In the genomic region with DNA sequence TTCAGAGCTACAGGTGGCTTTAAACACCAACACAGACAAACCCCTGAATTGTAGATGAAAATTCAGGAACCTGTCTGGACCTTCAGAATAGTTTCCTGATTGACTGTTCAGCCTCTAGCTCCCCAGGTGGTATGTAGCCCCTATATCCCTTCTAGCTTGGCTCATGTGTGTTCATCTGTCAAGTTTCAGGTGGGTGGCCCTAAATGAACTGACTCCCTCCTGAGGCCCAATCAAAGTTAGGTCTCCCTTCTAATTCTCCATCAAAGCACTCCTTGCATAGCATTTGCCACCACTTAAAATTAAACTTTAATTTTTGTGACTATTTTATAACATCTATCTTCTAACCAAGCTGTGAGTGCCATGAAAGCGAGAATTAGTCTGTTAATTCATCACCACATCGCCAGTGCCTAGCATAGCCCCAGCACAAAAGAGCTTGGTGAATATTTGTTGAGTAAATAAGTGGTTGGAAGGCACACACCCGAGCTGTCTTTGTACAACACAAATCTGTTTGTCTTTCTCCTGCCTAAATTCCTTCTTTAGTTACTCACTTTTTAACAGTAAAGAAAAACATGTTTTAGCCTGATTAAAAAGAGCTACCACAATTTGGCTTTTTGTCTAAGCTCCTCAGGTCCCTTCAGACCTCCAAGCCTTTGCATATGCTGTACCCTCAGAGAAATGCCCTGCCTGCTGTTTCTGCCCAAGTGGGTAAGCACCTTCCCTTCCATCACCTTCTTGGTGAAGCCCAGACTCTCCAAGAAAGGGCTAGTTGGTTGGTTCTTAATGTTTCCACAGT, we compare ENCODE assay signal across 1 cellular context.
TF ChIP-seq lines count a peak whose summit lies in the region.

No MANE protein-coding gene starts in this region.

TF ChIP-seq in HepG2, 621 proteins besides CTCF, POLR2A, EP300 and RAD21 (continued from another document and continues in another):
- TF ChIP-seq, protein P1, sequence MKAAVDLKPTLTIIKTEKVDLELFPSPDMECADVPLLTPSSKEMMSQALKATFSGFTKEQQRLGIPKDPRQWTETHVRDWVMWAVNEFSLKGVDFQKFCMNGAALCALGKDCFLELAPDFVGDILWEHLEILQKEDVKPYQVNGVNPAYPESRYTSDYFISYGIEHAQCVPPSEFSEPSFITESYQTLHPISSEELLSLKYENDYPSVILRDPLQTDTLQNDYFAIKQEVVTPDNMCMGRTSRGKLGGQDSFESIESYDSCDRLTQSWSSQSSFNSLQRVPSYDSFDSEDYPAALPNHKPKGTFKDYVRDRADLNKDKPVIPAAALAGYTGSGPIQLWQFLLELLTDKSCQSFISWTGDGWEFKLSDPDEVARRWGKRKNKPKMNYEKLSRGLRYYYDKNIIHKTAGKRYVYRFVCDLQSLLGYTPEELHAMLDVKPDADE (CRISPR knock-in tag; IDR thresholded peaks at IDR 0.05) = no peak
- TF ChIP-seq, protein P2, sequence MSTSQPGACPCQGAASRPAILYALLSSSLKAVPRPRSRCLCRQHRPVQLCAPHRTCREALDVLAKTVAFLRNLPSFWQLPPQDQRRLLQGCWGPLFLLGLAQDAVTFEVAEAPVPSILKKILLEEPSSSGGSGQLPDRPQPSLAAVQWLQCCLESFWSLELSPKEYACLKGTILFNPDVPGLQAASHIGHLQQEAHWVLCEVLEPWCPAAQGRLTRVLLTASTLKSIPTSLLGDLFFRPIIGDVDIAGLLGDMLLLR (CRISPR knock-in tag; IDR thresholded peaks at IDR 0.05) = no peak
- TF ChIP-seq NFKB2 (CRISPR knock-in tag; IDR thresholded peaks at IDR 0.05; ENCODE audit: borderline replicate concordance) (no peak), ZNF460 (CRISPR knock-in tag; IDR thresholded peaks at IDR 0.05; ENCODE audit: borderline replicate concordance) (no peak), MEF2D (CRISPR knock-in tag; IDR thresholded peaks at IDR 0.05) (no peak), ZNF768 (CRISPR knock-in tag; IDR thresholded peaks at IDR 0.05) (no peak), ZSCAN20 (CRISPR knock-in tag; IDR thresholded peaks at IDR 0.05; ENCODE audit: borderline replicate concordance) (no peak), ZC3H13 (CRISPR knock-in tag; IDR thresholded peaks at IDR 0.05) (no peak), ARNT2 (CRISPR knock-in tag; IDR thresholded peaks at IDR 0.05; ENCODE audit: low read depth) (no peak), HOXA9 (CRISPR knock-in tag; IDR thresholded peaks at IDR 0.05; ENCODE audit: borderline replicate concordance) (no peak), AGO1 (IDR thresholded peaks at IDR 0.05; ENCODE audit: low read depth, low read length, poor library complexity, severe bottlenecking) (no peak), ZFAT (CRISPR knock-in tag; conservative IDR thresholded peaks at IDR 0.05) (no peak), ZNF746 (CRISPR knock-in tag; IDR thresholded peaks at IDR 0.05) (no peak), AGO2 (optimal IDR thresholded peaks at IDR 0.05; ENCODE audit: low read depth, low read length) (no peak), MTF1 (CRISPR knock-in tag; IDR thresholded peaks at IDR 0.05) (no peak), CREM (IDR thresholded peaks at IDR 0.05) (peak; percentile 42; the same call in 1 of the 2 replicates), CREM (CRISPR knock-in tag; IDR thresholded peaks at IDR 0.05) (no peak), ZNF17 (CRISPR knock-in tag; IDR thresholded peaks at IDR 0.05) (no peak), ZNF44 (CRISPR knock-in tag; IDR thresholded peaks at IDR 0.05) (no peak), CENPX (CRISPR knock-in tag; IDR thresholded peaks at IDR 0.05) (no peak), TAF15 (IDR thresholded peaks at IDR 0.05; ENCODE audit: low read depth, low read length, poor library complexity, severe bottlenecking) (no peak), HES4 (CRISPR knock-in tag; IDR thresholded peaks at IDR 0.05; ENCODE audit: borderline replicate concordance) (no peak), ZNF615 (CRISPR knock-in tag; IDR thresholded peaks at IDR 0.05; ENCODE audit: borderline replicate concordance) (no peak), HIVEP1 (CRISPR knock-in tag; IDR thresholded peaks at IDR 0.05) (no peak), ZNF383 (CRISPR knock-in tag; IDR thresholded peaks at IDR 0.05; ENCODE audit: borderline replicate concordance) (no peak), AKAP8 (CRISPR knock-in tag; IDR thresholded peaks at IDR 0.05) (no peak), FOXA1 (IDR thresholded peaks at IDR 0.05) (peak; percentile 77), FOXA1 (CRISPR knock-in tag; IDR thresholded peaks at IDR 0.05) (peak; percentile 87), ZZZ3 (CRISPR knock-in tag; IDR thresholded peaks at IDR 0.05; ENCODE audit: borderline replicate concordance) (no peak), ZNF33B (CRISPR knock-in tag; IDR thresholded peaks at IDR 0.05) (no peak), TARDBP (CRISPR knock-in tag; IDR thresholded peaks at IDR 0.05) (no peak), SAFB2 (CRISPR knock-in tag; IDR thresholded peaks at IDR 0.05; ENCODE audit: borderline replicate concordance, low read depth) (no peak), FOXK1 (CRISPR knock-in tag; IDR thresholded peaks at IDR 0.05; ENCODE audit: borderline replicate concordance, low read depth) (peak; percentile 24; the same call in 1 of the 2 replicates), DPF2 (CRISPR knock-in tag; IDR thresholded peaks at IDR 0.05; ENCODE audit: borderline replicate concordance, low read depth) (no peak), ZNF652 (CRISPR knock-in tag; IDR thresholded peaks at IDR 0.05; ENCODE audit: borderline replicate concordance, low read depth) (no peak; the same call in 1 of the 2 replicates), TMF1 (CRISPR knock-in tag; IDR thresholded peaks at IDR 0.05; ENCODE audit: low read depth) (no peak), HMG20A (CRISPR knock-in tag; IDR thresholded peaks at IDR 0.05; ENCODE audit: borderline replicate concordance) (peak; percentile 89; the same call in 1 of the 2 replicates), RFX1 (IDR thresholded peaks at IDR 0.05) (no peak), ZNF891 (CRISPR knock-in tag; IDR thresholded peaks at IDR 0.05) (no peak), ZNF660 (CRISPR knock-in tag; IDR thresholded peaks at IDR 0.05; ENCODE audit: borderline replicate concordance, low read depth) (no peak), ZFX (CRISPR knock-in tag; IDR thresholded peaks at IDR 0.05; ENCODE audit: low read depth) (no peak), ARNT (IDR thresholded peaks at IDR 0.05) (no peak), ZNF788 (CRISPR knock-in tag; IDR thresholded peaks at IDR 0.05; ENCODE audit: borderline replicate concordance) (no peak), ZNF12 (CRISPR knock-in tag; IDR thresholded peaks at IDR 0.05) (no peak), WIZ (CRISPR knock-in tag; IDR thresholded peaks at IDR 0.05) (no peak), SSRP1 (CRISPR knock-in tag; IDR thresholded peaks at IDR 0.05) (no peak), KDM1A (CRISPR knock-in tag; IDR thresholded peaks at IDR 0.05) (no peak), ZSCAN12 (CRISPR knock-in tag; IDR thresholded peaks at IDR 0.05) (no peak), EHMT2 (IDR thresholded peaks at IDR 0.05; ENCODE audit: borderline replicate concordance, low read depth, low read length) (no peak), ZNF839 (CRISPR knock-in tag; IDR thresholded peaks at IDR 0.05; ENCODE audit: borderline replicate concordance) (no peak), ZFY (CRISPR knock-in tag; IDR thresholded peaks at IDR 0.05) (no peak), SP1 (IDR thresholded peaks at IDR 0.05) (no peak), SP1 (CRISPR knock-in tag; IDR thresholded peaks at IDR 0.05) (no peak)
- TF ChIP-seq, protein P3, sequence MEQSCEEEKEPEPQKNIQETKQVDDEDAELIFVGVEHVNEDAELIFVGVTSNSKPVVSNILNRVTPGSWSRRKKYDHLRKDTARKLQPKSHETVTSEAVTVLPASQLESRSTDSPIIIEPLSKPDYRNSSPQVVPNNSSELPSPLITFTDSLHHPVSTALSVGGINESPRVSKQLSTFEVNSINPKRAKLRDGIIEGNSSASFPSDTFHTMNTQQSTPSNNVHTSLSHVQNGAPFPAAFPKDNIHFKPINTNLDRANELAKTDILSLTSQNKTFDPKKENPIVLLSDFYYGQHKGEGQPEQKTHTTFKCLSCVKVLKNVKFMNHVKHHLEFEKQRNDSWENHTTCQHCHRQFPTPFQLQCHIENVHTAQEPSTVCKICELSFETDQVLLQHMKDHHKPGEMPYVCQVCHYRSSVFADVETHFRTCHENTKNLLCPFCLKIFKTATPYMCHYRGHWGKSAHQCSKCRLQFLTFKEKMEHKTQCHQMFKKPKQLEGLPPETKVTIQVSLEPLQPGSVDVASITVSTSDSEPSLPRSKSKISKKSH (CRISPR knock-in tag; IDR thresholded peaks at IDR 0.05; ENCODE audit: borderline replicate concordance) = no peak
- TF ChIP-seq, protein P4, sequence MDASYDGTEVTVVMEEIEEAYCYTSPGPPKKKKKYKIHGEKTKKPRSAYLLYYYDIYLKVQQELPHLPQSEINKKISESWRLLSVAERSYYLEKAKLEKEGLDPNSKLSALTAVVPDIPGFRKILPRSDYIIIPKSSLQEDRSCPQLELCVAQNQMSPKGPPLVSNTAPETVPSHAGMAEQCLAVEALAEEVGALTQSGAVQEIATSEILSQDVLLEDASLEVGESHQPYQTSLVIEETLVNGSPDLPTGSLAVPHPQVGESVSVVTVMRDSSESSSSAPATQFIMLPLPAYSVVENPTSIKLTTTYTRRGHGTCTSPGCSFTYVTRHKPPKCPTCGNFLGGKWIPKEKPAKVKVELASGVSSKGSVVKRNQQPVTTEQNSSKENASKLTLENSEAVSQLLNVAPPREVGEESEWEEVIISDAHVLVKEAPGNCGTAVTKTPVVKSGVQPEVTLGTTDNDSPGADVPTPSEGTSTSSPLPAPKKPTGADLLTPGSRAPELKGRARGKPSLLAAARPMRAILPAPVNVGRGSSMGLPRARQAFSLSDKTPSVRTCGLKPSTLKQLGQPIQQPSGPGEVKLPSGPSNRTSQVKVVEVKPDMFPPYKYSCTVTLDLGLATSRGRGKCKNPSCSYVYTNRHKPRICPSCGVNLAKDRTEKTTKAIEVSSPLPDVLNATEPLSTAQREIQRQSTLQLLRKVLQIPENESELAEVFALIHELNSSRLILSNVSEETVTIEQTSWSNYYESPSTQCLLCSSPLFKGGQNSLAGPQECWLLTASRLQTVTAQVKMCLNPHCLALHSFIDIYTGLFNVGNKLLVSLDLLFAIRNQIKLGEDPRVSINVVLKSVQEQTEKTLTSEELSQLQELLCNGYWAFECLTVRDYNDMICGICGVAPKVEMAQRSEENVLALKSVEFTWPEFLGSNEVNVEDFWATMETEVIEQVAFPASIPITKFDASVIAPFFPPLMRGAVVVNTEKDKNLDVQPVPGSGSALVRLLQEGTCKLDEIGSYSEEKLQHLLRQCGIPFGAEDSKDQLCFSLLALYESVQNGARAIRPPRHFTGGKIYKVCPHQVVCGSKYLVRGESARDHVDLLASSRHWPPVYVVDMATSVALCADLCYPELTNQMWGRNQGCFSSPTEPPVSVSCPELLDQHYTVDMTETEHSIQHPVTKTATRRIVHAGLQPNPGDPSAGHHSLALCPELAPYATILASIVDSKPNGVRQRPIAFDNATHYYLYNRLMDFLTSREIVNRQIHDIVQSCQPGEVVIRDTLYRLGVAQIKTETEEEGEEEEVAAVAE (CRISPR knock-in tag; IDR thresholded peaks at IDR 0.05; ENCODE audit: borderline replicate concordance) = no peak
- TF ChIP-seq, protein P5, sequence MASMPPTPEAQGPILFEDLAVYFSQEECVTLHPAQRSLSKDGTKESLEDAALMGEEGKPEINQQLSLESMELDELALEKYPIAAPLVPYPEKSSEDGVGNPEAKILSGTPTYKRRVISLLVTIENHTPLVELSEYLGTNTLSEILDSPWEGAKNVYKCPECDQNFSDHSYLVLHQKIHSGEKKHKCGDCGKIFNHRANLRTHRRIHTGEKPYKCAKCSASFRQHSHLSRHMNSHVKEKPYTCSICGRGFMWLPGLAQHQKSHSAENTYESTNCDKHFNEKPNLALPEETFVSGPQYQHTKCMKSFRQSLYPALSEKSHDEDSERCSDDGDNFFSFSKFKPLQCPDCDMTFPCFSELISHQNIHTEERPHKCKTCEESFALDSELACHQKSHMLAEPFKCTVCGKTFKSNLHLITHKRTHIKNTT (CRISPR knock-in tag; IDR thresholded peaks at IDR 0.05) = no peak
- TF ChIP-seq, protein P6, sequence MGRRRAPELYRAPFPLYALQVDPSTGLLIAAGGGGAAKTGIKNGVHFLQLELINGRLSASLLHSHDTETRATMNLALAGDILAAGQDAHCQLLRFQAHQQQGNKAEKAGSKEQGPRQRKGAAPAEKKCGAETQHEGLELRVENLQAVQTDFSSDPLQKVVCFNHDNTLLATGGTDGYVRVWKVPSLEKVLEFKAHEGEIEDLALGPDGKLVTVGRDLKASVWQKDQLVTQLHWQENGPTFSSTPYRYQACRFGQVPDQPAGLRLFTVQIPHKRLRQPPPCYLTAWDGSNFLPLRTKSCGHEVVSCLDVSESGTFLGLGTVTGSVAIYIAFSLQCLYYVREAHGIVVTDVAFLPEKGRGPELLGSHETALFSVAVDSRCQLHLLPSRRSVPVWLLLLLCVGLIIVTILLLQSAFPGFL (CRISPR knock-in tag; IDR thresholded peaks at IDR 0.05) = no peak
- TF ChIP-seq, protein P7, sequence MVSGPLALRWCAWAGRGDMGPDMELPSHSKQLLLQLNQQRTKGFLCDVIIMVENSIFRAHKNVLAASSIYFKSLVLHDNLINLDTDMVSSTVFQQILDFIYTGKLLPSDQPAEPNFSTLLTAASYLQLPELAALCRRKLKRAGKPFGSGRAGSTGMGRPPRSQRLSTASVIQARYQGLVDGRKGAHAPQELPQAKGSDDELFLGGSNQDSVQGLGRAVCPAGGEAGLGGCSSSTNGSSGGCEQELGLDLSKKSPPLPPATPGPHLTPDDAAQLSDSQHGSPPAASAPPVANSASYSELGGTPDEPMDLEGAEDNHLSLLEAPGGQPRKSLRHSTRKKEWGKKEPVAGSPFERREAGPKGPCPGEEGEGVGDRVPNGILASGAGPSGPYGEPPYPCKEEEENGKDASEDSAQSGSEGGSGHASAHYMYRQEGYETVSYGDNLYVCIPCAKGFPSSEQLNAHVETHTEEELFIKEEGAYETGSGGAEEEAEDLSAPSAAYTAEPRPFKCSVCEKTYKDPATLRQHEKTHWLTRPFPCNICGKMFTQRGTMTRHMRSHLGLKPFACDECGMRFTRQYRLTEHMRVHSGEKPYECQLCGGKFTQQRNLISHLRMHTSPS (CRISPR knock-in tag; IDR thresholded peaks at IDR 0.05; ENCODE audit: low read depth) = no peak
- TF ChIP-seq, protein P8, sequence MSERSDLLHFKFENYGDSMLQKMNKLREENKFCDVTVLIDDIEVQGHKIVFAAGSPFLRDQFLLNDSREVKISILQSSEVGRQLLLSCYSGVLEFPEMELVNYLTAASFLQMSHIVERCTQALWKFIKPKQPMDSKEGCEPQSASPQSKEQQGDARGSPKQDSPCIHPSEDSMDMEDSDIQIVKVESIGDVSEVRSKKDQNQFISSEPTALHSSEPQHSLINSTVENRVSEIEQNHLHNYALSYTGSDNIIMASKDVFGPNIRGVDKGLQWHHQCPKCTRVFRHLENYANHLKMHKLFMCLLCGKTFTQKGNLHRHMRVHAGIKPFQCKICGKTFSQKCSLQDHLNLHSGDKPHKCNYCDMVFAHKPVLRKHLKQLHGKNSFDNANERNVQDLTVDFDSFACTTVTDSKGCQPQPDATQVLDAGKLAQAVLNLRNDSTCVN (CRISPR knock-in tag; IDR thresholded peaks at IDR 0.05; ENCODE audit: borderline replicate concordance) = no peak
- TF ChIP-seq, protein P9, sequence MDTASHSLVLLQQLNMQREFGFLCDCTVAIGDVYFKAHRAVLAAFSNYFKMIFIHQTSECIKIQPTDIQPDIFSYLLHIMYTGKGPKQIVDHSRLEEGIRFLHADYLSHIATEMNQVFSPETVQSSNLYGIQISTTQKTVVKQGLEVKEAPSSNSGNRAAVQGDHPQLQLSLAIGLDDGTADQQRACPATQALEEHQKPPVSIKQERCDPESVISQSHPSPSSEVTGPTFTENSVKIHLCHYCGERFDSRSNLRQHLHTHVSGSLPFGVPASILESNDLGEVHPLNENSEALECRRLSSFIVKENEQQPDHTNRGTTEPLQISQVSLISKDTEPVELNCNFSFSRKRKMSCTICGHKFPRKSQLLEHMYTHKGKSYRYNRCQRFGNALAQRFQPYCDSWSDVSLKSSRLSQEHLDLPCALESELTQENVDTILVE (CRISPR knock-in tag; IDR thresholded peaks at IDR 0.05) = no peak
